Comparison of ENCODE assay signal across 36 cellular contexts in genomic region chr2:60739156-60739555, GRCh38.
"Had no signal": no experiment of that assay in that cellular context is flagged by ENCODE, and none has a peak within 500 bp of the region (broad histone marks: within the 10 kb centered on the region; RNA-seq: fewer than 3 reads in every experiment).

No MANE protein-coding gene starts in this region.

- H3K27ac Mint-ChIP-seq: activated CD4-positive, alpha-beta memory T cell treated with anti-CD3 and anti-CD28 coated beads for 36 hours; activated CD4-positive, alpha-beta T cell treated with anti-CD3 and anti-CD28 coated beads for 36 hours; activated CD4-positive, alpha-beta T cell treated with anti-CD3 and anti-CD28 coated beads, Interleukin-2, amount 10 ng/mL, durations not matched to agents 24 days and 14 days; activated CD8-positive, alpha-beta memory T cell treated with anti-CD3 and anti-CD28 coated beads, Interleukin-2, amount 10 ng/mL, durations not matched to agents 7 days and 5 days; activated CD8-positive, alpha-beta T cell treated with anti-CD3 and anti-CD28 coated beads, Interleukin-2, amount 10 ng/mL, durations not matched to agents 7 days and 5 days; activated naive CD4-positive, alpha-beta T cell treated with anti-CD3 and anti-CD28 coated beads, Interleukin-2, amount 50 U/mL, for 24 hours; activated naive CD8-positive, alpha-beta T cell treated with anti-CD3 and anti-CD28 coated beads for 36 hours; activated naive CD8-positive, alpha-beta T cell treated with anti-CD3 and anti-CD28 coated beads, Interleukin-2, amount 50 U/mL, for 24 hours; activated T-cell treated with anti-CD3 and anti-CD28 coated beads, Interleukin-2, amount 50 U/mL, for 24 hours; activated T-helper 17 cell treated with anti-CD3 and anti-CD28 coated beads, Interleukin-2, amount 50 U/mL, for 72 hours; brain; T-helper 17 cell; T-helper 2 cell treated with Interferon-gamma antibody and Interleukin-4, amounts not matched to agents 5 μg/mL and 100 μg/mL, for 36 hours had no signal

- H3K4me3 Mint-ChIP-seq: activated CD4-positive, alpha-beta memory T cell treated with anti-CD3 and anti-CD28 coated beads for 36 hours; activated CD4-positive, alpha-beta T cell treated with anti-CD3 and anti-CD28 coated beads for 36 hours; activated CD4-positive, alpha-beta T cell treated with anti-CD3 and anti-CD28 coated beads, Interleukin-2, amount 10 ng/mL, durations not matched to agents 24 days and 14 days; activated CD8-positive, alpha-beta memory T cell treated with anti-CD3 and anti-CD28 coated beads, Interleukin-2, amount 10 ng/mL, durations not matched to agents 7 days and 5 days; activated CD8-positive, alpha-beta T cell treated with anti-CD3 and anti-CD28 coated beads, Interleukin-2, amount 10 ng/mL, durations not matched to agents 7 days and 5 days; activated naive CD4-positive, alpha-beta T cell treated with anti-CD3 and anti-CD28 coated beads, Interleukin-2, amount 50 U/mL, for 24 hours; activated naive CD8-positive, alpha-beta T cell treated with anti-CD3 and anti-CD28 coated beads for 36 hours; activated naive CD8-positive, alpha-beta T cell treated with anti-CD3 and anti-CD28 coated beads, Interleukin-2, amount 50 U/mL, for 24 hours; activated T-cell treated with anti-CD3 and anti-CD28 coated beads, Interleukin-2, amount 50 U/mL, for 24 hours; activated T-helper 17 cell treated with anti-CD3 and anti-CD28 coated beads, Interleukin-2, amount 50 U/mL, for 72 hours; T-helper 17 cell; T-helper 2 cell treated with Interferon-gamma antibody and Interleukin-4, amounts not matched to agents 5 μg/mL and 100 μg/mL, for 36 hours had no signal

- H3K36me3 Mint-ChIP-seq: activated CD4-positive, alpha-beta memory T cell treated with anti-CD3 and anti-CD28 coated beads for 36 hours; activated CD8-positive, alpha-beta memory T cell treated with anti-CD3 and anti-CD28 coated beads, Interleukin-2, amount 10 ng/mL, durations not matched to agents 7 days and 5 days; activated naive CD4-positive, alpha-beta T cell treated with anti-CD3 and anti-CD28 coated beads, Interleukin-2, amount 50 U/mL, for 24 hours; activated naive CD8-positive, alpha-beta T cell treated with anti-CD3 and anti-CD28 coated beads for 36 hours; brain had no signal

- H3K4me3 ChIP-seq: adrenal gland, ascending aorta, breast epithelium, cardiac muscle cell, colonic mucosa, esophagus muscularis mucosa, gastrocnemius medialis, heart left ventricle had no signal

- H3K27ac ChIP-seq: adrenal gland, ascending aorta, breast epithelium, cardiac muscle cell, colonic mucosa, esophagus muscularis mucosa, foreskin keratinocyte, gastrocnemius medialis, heart left ventricle had no signal

- DNase-seq: activated CD4-positive, alpha-beta memory T cell treated with anti-CD3 and anti-CD28 coated beads for 36 hours; activated CD4-positive, alpha-beta T cell treated with anti-CD3 and anti-CD28 coated beads for 36 hours; activated CD4-positive, alpha-beta T cell treated with anti-CD3 and anti-CD28 coated beads, Interleukin-2, amount 10 ng/mL, durations not matched to agents 24 days and 14 days; activated CD4-positive, CD25-positive, alpha-beta regulatory T cell; activated CD4-positive, CD25-positive, alpha-beta regulatory T cell treated with anti-CD3 and anti-CD28 coated beads, Interleukin-2, amount 50 U/mL, for 72 hours; activated CD8-positive, alpha-beta memory T cell treated with anti-CD3 and anti-CD28 coated beads, Interleukin-2, amount 10 ng/mL, durations not matched to agents 7 days and 5 days; activated CD8-positive, alpha-beta memory T cell treated with anti-CD3 and anti-CD28 coated beads, Interleukin-2, amount 50 U/mL, for 4 hours; activated CD8-positive, alpha-beta T cell treated with anti-CD3 and anti-CD28 coated beads, Interleukin-2, amount 10 ng/mL, durations not matched to agents 7 days and 5 days; activated effector memory CD4-positive, alpha-beta T cell treated with Interleukin-2 at 50 U/mL for 16 hours; activated gamma-delta T cell treated with Interleukin-2 at 50 U/mL for 16 hours; activated naive CD4-positive, alpha-beta T cell treated with Interleukin-2 at 50 U/mL for 16 hours; activated naive CD8-positive, alpha-beta T cell treated with anti-CD3 and anti-CD28 coated beads for 36 hours; activated naive CD8-positive, alpha-beta T cell treated with anti-CD3 and anti-CD28 coated beads, Interleukin-2, amount 50 U/mL, for 24 hours; activated T-cell treated with anti-CD3 and anti-CD28 coated beads for 4 hours; activated T-cell treated with anti-CD3 and anti-CD28 coated beads, Interleukin-2, amount 50 U/mL, for 24 hours; central memory CD4-positive, alpha-beta T cell; cerebellar nuclear complex; colonic mucosa; effector memory CD4-positive, alpha-beta T cell; erythroblast; foreskin keratinocyte; gastrocnemius medialis; glutamatergic neuron; heart left ventricle; T-helper 1 cell; T-helper 17 cell; T1000 had no signal

- H3K9me3 ChIP-seq: adrenal gland, ascending aorta, breast epithelium, colonic mucosa, esophagus muscularis mucosa, gastrocnemius medialis, heart left ventricle had no signal

- H3K27me3 ChIP-seq: adrenal gland, ascending aorta, breast epithelium, colonic mucosa had no signal

- H3K9me3 Mint-ChIP-seq: activated CD4-positive, alpha-beta memory T cell treated with anti-CD3 and anti-CD28 coated beads for 36 hours; activated naive CD4-positive, alpha-beta T cell treated with anti-CD3 and anti-CD28 coated beads, Interleukin-2, amount 50 U/mL, for 24 hours; activated naive CD8-positive, alpha-beta T cell treated with anti-CD3 and anti-CD28 coated beads for 36 hours; activated naive CD8-positive, alpha-beta T cell treated with anti-CD3 and anti-CD28 coated beads, Interleukin-2, amount 50 U/mL, for 24 hours; activated T-cell treated with anti-CD3 and anti-CD28 coated beads, Interleukin-2, amount 50 U/mL, for 24 hours; activated T-helper 17 cell treated with anti-CD3 and anti-CD28 coated beads, Interleukin-2, amount 50 U/mL, for 72 hours; T-helper 2 cell treated with Interferon-gamma antibody and Interleukin-4, amounts not matched to agents 5 μg/mL and 100 μg/mL, for 36 hours had no signal

- H3K4me1 ChIP-seq: adrenal gland, breast epithelium, colonic mucosa had no signal

- ATAC-seq: activated CD4-positive, alpha-beta T cell treated with anti-CD3 and anti-CD28 coated beads for 36 hours; activated CD8-positive, alpha-beta memory T cell treated with anti-CD3 and anti-CD28 coated beads, Interleukin-2, amount 10 ng/mL, durations not matched to agents 7 days and 5 days; activated CD8-positive, alpha-beta T cell treated with anti-CD3 and anti-CD28 coated beads, Interleukin-2, amount 10 ng/mL, durations not matched to agents 7 days and 5 days; activated naive CD8-positive, alpha-beta T cell treated with anti-CD3 and anti-CD28 coated beads, Interleukin-2, amount 50 U/mL, for 24 hours; activated T-helper 17 cell treated with anti-CD3 and anti-CD28 coated beads, Interleukin-2, amount 50 U/mL, for 72 hours; foreskin keratinocyte; gastrocnemius medialis; heart left ventricle; T-helper 17 cell had no signal

- H3K36me3 ChIP-seq: adrenal gland, ascending aorta, breast epithelium, cardiac muscle cell, colonic mucosa, esophagus muscularis mucosa, gastrocnemius medialis, heart left ventricle had no signal
